9 cellular contexts compared by ENCODE assay signal in the genomic region with DNA sequence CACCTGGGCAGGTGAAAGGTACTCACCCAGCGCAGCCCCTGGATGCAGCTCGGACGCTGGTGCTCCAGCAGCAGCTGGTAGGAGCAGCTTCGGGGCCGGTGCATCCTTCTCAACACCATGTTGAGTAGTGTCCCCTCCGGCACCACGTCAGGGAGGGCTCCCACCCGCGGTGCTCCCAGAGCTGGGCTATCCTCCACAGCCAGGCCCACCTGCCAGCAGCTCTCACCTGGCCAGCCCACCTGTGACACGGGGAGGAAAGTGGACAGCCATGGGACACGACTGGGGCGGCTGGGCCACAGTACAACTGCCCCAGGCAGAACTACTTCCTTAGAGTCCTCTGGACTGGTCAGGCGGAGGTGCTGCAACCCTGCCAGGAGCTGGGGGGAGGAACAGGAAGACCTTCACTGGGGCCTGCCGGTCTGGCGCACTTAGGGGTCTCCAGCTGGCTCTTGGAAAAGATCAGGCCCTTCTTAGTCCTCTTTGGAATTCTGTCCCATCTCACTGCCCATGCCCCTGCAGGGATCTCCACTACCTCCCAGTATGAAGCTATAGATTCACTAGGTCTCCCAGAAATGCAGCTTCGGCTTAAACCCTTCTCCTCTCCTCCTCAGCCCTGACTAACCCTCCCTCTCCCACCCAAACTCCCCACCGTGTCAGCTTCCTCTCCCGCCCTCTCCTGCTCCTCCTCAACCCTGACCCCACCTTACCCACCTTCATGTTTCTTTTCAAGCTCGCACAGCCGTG. TPM values are rescaled to one million over a fixed set of nuclear protein-coding genes. Genes with fewer than 3 reads are reported as not detected.
DNase-seq lines count a peak whose midpoint lies in the region; ATAC-seq and TF ChIP-seq lines count a peak whose summit lies in the region.
"Had no signal": no experiment of that assay in that cellular context is flagged by ENCODE, and none has a peak within 500 bp of the region (broad histone marks: within the 10 kb centered on the region; RNA-seq: fewer than 3 reads in every experiment).

No MANE protein-coding gene starts in this region.

- CTCF ChIA-PET in activated naive CD4-positive, alpha-beta T cell treated with anti-CD3 and anti-CD28 coated beads, Interleukin-2, amount 10 ng/mL, durations not matched to agents 7 days and 5 days (lab: Charles Lee), result interaction anchor here (0.8 to 11.1 kb wide), 9 partner anchors 10 to 80 kb away, joined by 3 to 207 read pairs (median 5); partner anchors contain the start of gene SLC48A1

- TF ChIP-seq POLR2A in uterus (IDR thresholded peaks at IDR 0.05), result no peak

- peak overlapping the region; percentile 22 for H3K4me3 Mint-ChIP-seq in activated naive CD4-positive, alpha-beta T cell treated with anti-CD3 and anti-CD28 coated beads, Interleukin-2, amount 10 ng/mL, durations not matched to agents 7 days and 5 days

- H3K27ac Mint-ChIP-seq in activated naive CD4-positive, alpha-beta T cell treated with anti-CD3 and anti-CD28 coated beads, Interleukin-2, amount 10 ng/mL, durations not matched to agents 7 days and 5 days, result no peak overlapping the region

- H3K27me3 ChIP-seq in ectodermal cell (ENCODE audit: control insufficient read depth, insufficient read depth, low read length, poor library complexity, severe bottlenecking) (peaks cover 11% of the 10 kb centered on the region), uterus (no peaks in the 10 kb centered on the region)

- ATAC-seq in GM21381 (IDR thresholded peaks at IDR 0.05; ENCODE audit: unreplicated experiment), result no peak

- no peak overlapping the region for H3K27ac ChIP-seq in ectodermal cell (ENCODE audit: insufficient read depth, low read depth, low read length, poor library complexity, severe bottlenecking)
- H3K27ac ChIP-seq in uterus, result peak overlapping the region; percentile 77 to 86

- H3K4me3 ChIP-seq in ectodermal cell (ENCODE audit: insufficient read depth, low read depth, low read length) (peak overlapping the region; percentile 51), uterus (peak overlapping the region; percentile 51 to 60)

- DNase-seq in activated naive CD4-positive, alpha-beta T cell treated with anti-CD3 and anti-CD28 coated beads, Interleukin-2, amount 10 ng/mL, durations not matched to agents 7 days and 5 days, result no peak
- DNase-seq in activated naive CD4-positive, alpha-beta T cell treated with anti-CD3 and anti-CD28 coated beads, Interleukin-2, amount 50 U/mL, for 16 hours, result no peak
- DNase-seq in midbrain (lab: John Stamatoyannopoulos, UW), result peak; percentile 21
- peak in 1 of 2 donors; percentile 50 for DNase-seq in uterus
- no peak for DNase-seq in NCI-H187 (lab: John Stamatoyannopoulos, UW)
- no peak for DNase-seq in NCI-H1417 treated with DMSO at 0.1 percent for 48 hours (lab: John Stamatoyannopoulos, UW)

- TF ChIP-seq CTCF in uterus (IDR thresholded peaks at IDR 0.05), result no peak

- H3K9me3 Mint-ChIP-seq in activated naive CD4-positive, alpha-beta T cell treated with anti-CD3 and anti-CD28 coated beads, Interleukin-2, amount 10 ng/mL, durations not matched to agents 7 days and 5 days, result no peaks in the 10 kb centered on the region

- intact Hi-C loops in uterus (cut with DNase I; ENCODE audit: low total_unique reads), result no loop called here

- peaks cover 17% of the 10 kb centered on the region for H3K4me1 ChIP-seq in ectodermal cell (ENCODE audit: control insufficient read depth, insufficient read depth, low read length)
- H3K4me1 ChIP-seq in uterus, result peaks cover 0 to 3% of the 10 kb centered on the region in 2 donors

- no peaks in the 10 kb centered on the region for H3K36me3 ChIP-seq in ectodermal cell (ENCODE audit: control insufficient read depth, insufficient read depth, low read length)
- H3K36me3 ChIP-seq in uterus, result no peaks in the 10 kb centered on the region

- H3K4me1 Mint-ChIP-seq in activated naive CD4-positive, alpha-beta T cell treated with anti-CD3 and anti-CD28 coated beads, Interleukin-2, amount 10 ng/mL, durations not matched to agents 7 days and 5 days, result peaks cover 22% of the 10 kb centered on the region

- no peaks in the 10 kb centered on the region for H3K9me3 ChIP-seq in ectodermal cell (ENCODE audit: control insufficient read depth, low read length)
- H3K9me3 ChIP-seq in uterus, result no peaks in the 10 kb centered on the region

- H3K27me3 Mint-ChIP-seq in activated naive CD4-positive, alpha-beta T cell treated with anti-CD3 and anti-CD28 coated beads, Interleukin-2, amount 10 ng/mL, durations not matched to agents 7 days and 5 days, result peaks cover 64% of the 10 kb centered on the region

- 55 to 57% methylated on average over 20 of the region's 20 CpGs for WGBS in ectodermal cell, 2 experiments

- H3K36me3 Mint-ChIP-seq in activated naive CD4-positive, alpha-beta T cell treated with anti-CD3 and anti-CD28 coated beads, Interleukin-2, amount 10 ng/mL, durations not matched to agents 7 days and 5 days, result no peaks in the 10 kb centered on the region

RNA-seq across cellular contexts. Expression of gene RAPGEF3, which starts 0.7 kb away (rescaled TPM):
- polyA plus RNA-seq in ectodermal cell (2013, experiment 1 of 4), result 1.1 TPM
- polyA plus RNA-seq in ectodermal cell (2013, experiment 2 of 4), result 1.1 TPM
- polyA plus RNA-seq in ectodermal cell (2013, experiment 3 of 4), result 2.0 TPM
- 1.8 TPM for polyA plus RNA-seq in ectodermal cell (2013, experiment 4 of 4)
- 100 to 1,000 TPM in 1 of 4 donors, 10 to 100 TPM in 3; 13.5 to 105 (median 48.7) TPM for total RNA-seq in uterus

RNA-seq across cellular contexts. Expression of gene SLC48A1, which starts 15.0 kb away (rescaled TPM):
- polyA plus RNA-seq in ectodermal cell (2013, experiment 1 of 4), result 15.3 TPM
- 14.6 TPM for polyA plus RNA-seq in ectodermal cell (2013, experiment 2 of 4)
- 11.3 TPM for polyA plus RNA-seq in ectodermal cell (2013, experiment 3 of 4)
- polyA plus RNA-seq in ectodermal cell (2013, experiment 4 of 4), result 13.5 TPM
- 10 to 100 TPM in 3 of 4 donors, 1 to 10 TPM in 1; 1.3 to 50.5 (median 15.4) TPM for total RNA-seq in uterus

RNA-seq across cellular contexts. Expression of gene ENDOU, which starts 32.7 kb away (rescaled TPM):
- not detected for polyA plus RNA-seq in ectodermal cell (2013, experiment 1 of 4)
- polyA plus RNA-seq in ectodermal cell (2013, experiment 2 of 4), result not detected
- polyA plus RNA-seq in ectodermal cell (2013, experiment 3 of 4), result not detected
- polyA plus RNA-seq in ectodermal cell (2013, experiment 4 of 4), result not detected
- under 1 TPM in 2 of 4 donors, not detected in 2; 0.28 to 0.64 TPM for total RNA-seq in uterus
- total RNA-seq: pulmonary artery endothelial cell had no signal

RNA-seq across cellular contexts. Expression of gene RPAP3, which starts 52.2 kb away (rescaled TPM):
- polyA plus RNA-seq in ectodermal cell (2013, experiment 1 of 4), result 56.4 TPM
- 53.6 TPM for polyA plus RNA-seq in ectodermal cell (2013, experiment 2 of 4)
- polyA plus RNA-seq in ectodermal cell (2013, experiment 3 of 4), result 45.2 TPM
- 52.4 TPM for polyA plus RNA-seq in ectodermal cell (2013, experiment 4 of 4)
- total RNA-seq in uterus, result 10 to 100 TPM; 16.8 to 33.6 (median 22.2) TPM
